ENCODE assay signal across 9 cellular contexts in the genomic region with DNA sequence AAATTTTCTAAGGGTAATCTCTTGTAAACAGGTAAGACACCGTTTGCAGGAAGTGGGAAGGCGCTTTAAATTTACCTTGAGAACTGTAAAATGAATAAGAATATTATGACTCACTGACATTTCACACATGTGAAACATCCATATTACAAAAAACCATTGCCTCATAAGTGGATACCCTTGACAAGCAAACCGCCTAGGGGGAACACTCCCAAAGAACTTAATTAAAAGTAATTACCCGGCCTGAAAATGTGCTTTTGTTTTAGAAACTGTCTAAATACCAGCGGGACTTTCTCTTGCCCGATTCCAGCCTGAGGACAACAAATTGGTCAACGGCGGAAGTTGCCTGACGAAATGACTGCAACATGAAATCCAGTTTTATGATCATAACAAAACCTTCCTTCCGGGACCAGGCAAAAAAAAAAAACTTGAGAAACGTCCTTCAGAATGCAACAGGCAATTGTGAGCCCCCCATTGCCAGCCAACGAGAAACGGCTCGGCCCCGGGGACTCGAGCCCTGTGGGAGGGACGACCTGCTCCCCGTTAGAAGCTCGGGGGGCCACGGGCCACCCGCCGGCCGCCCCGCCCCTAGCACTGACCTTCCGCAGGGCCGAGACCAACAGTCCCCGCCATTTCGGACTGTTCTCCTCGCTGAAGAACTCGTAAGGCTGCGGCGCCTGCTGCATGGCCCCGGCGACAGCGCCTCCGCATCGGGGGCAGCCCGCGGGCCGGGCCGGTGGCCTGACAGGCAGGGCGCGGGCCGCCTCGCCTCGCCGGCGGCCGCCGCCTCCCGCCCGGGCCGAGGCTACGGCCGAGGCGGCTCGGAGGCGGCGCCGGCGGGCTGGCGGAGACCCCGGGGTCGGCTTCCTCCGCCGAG. TPM values are rescaled to one million over a fixed set of nuclear protein-coding genes. Genes with fewer than 3 reads are reported as not detected.
DNase-seq lines count a peak whose midpoint lies in the region; ATAC-seq, FAIRE-seq and TF ChIP-seq lines count a peak whose summit lies in the region.
"Had no signal": no experiment of that assay in that cellular context is flagged by ENCODE, and none has a peak within 500 bp of the region (broad histone marks: within the 10 kb centered on the region; RNA-seq: fewer than 3 reads in every experiment).

No MANE protein-coding gene starts in this region.

- peaks cover 0 to 10% (median 3%) of the 10 kb centered on the region in 3 donors for H3K36me3 Mint-ChIP-seq in CD8-positive, alpha-beta memory T cell

- peak overlapping the region; percentile 89 to 97 (median 94) for H3K27ac Mint-ChIP-seq in CD8-positive, alpha-beta memory T cell

- H3K36me3 ChIP-seq in CD8-positive, alpha-beta memory T cell (ENCODE audit: insufficient read depth, low read length), result no peaks in the 10 kb centered on the region

- peak; percentile 38 for ATAC-seq in GM19452 (IDR thresholded peaks at IDR 0.05; ENCODE audit: unreplicated experiment)
- ATAC-seq in HG03521 (IDR thresholded peaks at IDR 0.05; ENCODE audit: unreplicated experiment), result peak; percentile 31

- POLR2A ChIA-PET in CD8-positive, alpha-beta memory T cell (lab: Charles Lee), result interaction anchor here (0.6 to 1.6 kb wide), 3 partner anchors 82 to 462 kb away, joined by 3 to 9 read pairs (median 9); a partner anchor contains a TSS
- POLR2A ChIA-PET in RWPE1 (lab: Yijun Ruan, JAX; ENCODE audit: low non-redundant PET), result interaction anchor here (0.6 to 0.7 kb wide), 3 partner anchors 28 to 51 kb away, joined by 3 to 9 read pairs (median 4); no protein-coding TSS in a partner anchor

- H3K27ac ChIP-seq in CD8-positive, alpha-beta memory T cell (ENCODE audit: low read depth, low read length), result peak overlapping the region; percentile 64
- peak overlapping the region; percentile 95 for H3K27ac ChIP-seq in RWPE1

- H3K9me3 ChIP-seq in CD8-positive, alpha-beta memory T cell (ENCODE audit: low read length), result no peaks in the 10 kb centered on the region

- H3K27me3 Mint-ChIP-seq in CD8-positive, alpha-beta memory T cell, result peaks cover 0 to 4% of the 10 kb centered on the region in 2 donors

- CTCF ChIA-PET in CD8-positive, alpha-beta memory T cell (lab: Charles Lee), result interaction anchor here (1.2 kb wide), 1 partner anchor 229 kb away, joined by 4 read pairs; no protein-coding TSS in a partner anchor
- CTCF ChIA-PET in RWPE1 (lab: Yijun Ruan, JAX), result interaction anchor here (0.7 kb wide), 1 partner anchor 610 kb away, joined by 3 read pairs; no protein-coding TSS in a partner anchor

- peak; percentile 15 to 64 (median 52) for DNase-seq in CD8-positive, alpha-beta memory T cell
- DNase-seq in RWPE1 (ENCODE audit: low spot score), result peak; percentile 45
- peak; percentile 29 for DNase-seq in activated naive CD4-positive, alpha-beta T cell treated with anti-CD3 and anti-CD28 coated beads, Interleukin-2, amount 50 U/mL, for 16 hours
- DNase-seq in germinal center (ENCODE audit: low spot score), result peak; percentile 3
- DNase-seq in nucleus accumbens (lab: John Stamatoyannopoulos, UW), result peak in 46 of 56 donors; percentile 10 to 71 (median 39)
- DNase-seq in urothelium cell line (ENCODE audit: low spot score), result peak; percentile 63

- no peaks in the 10 kb centered on the region for H3K27me3 ChIP-seq in CD8-positive, alpha-beta memory T cell (ENCODE audit: insufficient read depth, low read length, poor library complexity, severe bottlenecking)

- H3K4me3 Mint-ChIP-seq in CD8-positive, alpha-beta memory T cell, result peak overlapping the region; percentile 84 to 96 (median 93)

- no peak for FAIRE-seq in urothelium cell line (lab: Jason Lieb, UNC)
- FAIRE-seq: colon had no signal

- no peaks in the 10 kb centered on the region for H3K9me3 Mint-ChIP-seq in CD8-positive, alpha-beta memory T cell

- H3K4me1 ChIP-seq in CD8-positive, alpha-beta memory T cell (ENCODE audit: insufficient read depth, low read length), result peaks cover 27% of the 10 kb centered on the region

- no peak for TF ChIP-seq CTCF in RWPE1 (conservative IDR thresholded peaks at IDR 0.05; ENCODE audit: low read depth)

- H3K4me1 Mint-ChIP-seq in CD8-positive, alpha-beta memory T cell, result peaks cover 47 to 69% (median 59%) of the 10 kb centered on the region in 3 donors

- H3K4me3 ChIP-seq in CD8-positive, alpha-beta memory T cell (ENCODE audit: low read length), result peak overlapping the region; percentile 79

RNA-seq across cellular contexts. Expression of a gene that starts 0.5 kb away (rescaled TPM):
- total RNA-seq in CD8-positive, alpha-beta memory T cell, result 10 to 100 TPM; 18.4 to 20.2 TPM
- polyA plus RNA-seq in CD8-positive, alpha-beta memory T cell, result 16.5 TPM

Comparison
In these comparisons a context has a peak if more than half of its experiments do, and no peak if none do; other contexts are left out.
1. Peak in every context shown above with its lines: DNase-seq, ATAC-seq, H3K4me3 ChIP-seq and H3K27ac ChIP-seq.
2. DNase-seq: peak in every context shown above with its lines; median percentile 63 in urothelium cell line; 52 in CD8-positive, alpha-beta memory T cell; 45 in RWPE1; 39 in nucleus accumbens; 29 in activated naive CD4-positive, alpha-beta T cell treated with anti-CD3 and anti-CD28 coated beads, Interleukin-2, amount 50 U/mL, for 16 hours; 3 in germinal center.